ENCODE assay signal across 7 cellular contexts in genomic region chr3:97029972-97030371, GRCh38.
"Had no signal": no experiment of that assay in that cellular context is flagged by ENCODE, and none has a peak within 500 bp of the region (broad histone marks: within the 10 kb centered on the region; RNA-seq: fewer than 3 reads in every experiment).

No MANE protein-coding gene starts in this region.

- DNase-seq: Karpas-422, Kasumi-1, KBM-7, KG1 had no signal

- H3K4me2 ChIP-seq: KMS-11 had no signal

- H3K27ac ChIP-seq: HL-60, KMS-11 had no signal

- FAIRE-seq: HTR-8/SVneo had no signal

- H3K9ac ChIP-seq: KMS-11 had no signal
